In the genomic region with DNA sequence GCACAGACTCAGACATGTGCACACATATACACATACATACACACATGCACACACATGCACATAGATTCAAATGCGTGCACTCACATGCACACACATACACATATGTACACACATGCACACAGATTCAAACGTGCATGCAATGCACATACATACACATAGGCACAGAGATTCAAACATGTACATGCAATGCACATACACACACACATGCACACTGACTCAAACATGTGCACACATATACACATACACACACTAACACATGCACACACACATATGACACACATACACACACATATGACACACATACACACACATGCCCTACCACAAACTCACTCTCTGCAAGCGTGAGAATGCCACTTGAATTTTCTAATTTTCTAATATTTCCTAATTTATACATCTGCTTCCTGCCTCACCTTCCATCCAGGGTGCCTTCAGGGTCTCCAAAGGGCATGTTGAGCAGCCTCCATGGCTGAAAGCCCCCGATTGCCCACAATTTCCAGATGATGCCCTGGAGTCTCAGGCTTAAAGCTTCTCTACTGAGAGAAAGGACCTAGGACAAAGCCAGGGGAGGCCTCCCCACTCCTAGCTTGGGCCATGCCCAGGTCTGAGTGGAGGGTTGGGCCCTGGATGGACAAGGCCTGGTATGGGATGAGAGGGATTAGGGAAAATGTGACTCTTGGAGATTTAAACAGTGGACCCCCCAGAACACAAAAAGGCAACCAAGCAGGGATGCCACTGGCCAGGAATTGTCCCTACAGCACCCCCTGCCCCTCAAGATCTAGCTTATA, we compare ENCODE assay signal across 2 cellular contexts.
TF ChIP-seq lines count a peak whose summit lies in the region.

No MANE protein-coding gene starts in this region.

TF ChIP-seq in GM12878, 131 proteins besides CTCF, POLR2A, EP300 and RAD21:
- TF ChIP-seq, protein P1, sequence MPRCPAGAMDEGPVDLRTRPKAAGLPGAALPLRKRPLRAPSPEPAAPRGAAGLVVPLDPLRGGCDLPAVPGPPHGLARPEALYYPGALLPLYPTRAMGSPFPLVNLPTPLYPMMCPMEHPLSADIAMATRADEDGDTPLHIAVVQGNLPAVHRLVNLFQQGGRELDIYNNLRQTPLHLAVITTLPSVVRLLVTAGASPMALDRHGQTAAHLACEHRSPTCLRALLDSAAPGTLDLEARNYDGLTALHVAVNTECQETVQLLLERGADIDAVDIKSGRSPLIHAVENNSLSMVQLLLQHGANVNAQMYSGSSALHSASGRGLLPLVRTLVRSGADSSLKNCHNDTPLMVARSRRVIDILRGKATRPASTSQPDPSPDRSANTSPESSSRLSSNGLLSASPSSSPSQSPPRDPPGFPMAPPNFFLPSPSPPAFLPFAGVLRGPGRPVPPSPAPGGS (IDR thresholded peaks at IDR 0.05; ENCODE audit: borderline replicate concordance, insufficient read depth, low read depth, low read length, poor library complexity, severe bottlenecking): peak; percentile 77
- TF ChIP-seq NFXL1 (IDR thresholded peaks at IDR 0.05; ENCODE audit: borderline replicate concordance) (no peak), BCLAF1 (IDR thresholded peaks at IDR 0.05) (no peak), POLR2AphosphoS5 (IDR thresholded peaks at IDR 0.05; ENCODE audit: low read length) (no peak), JUNB (IDR thresholded peaks at IDR 0.05) (no peak)
TF ChIP-seq in GM12878: peak in this region for 1.

TF ChIP-seq in H1, 55 proteins besides CTCF, POLR2A, EP300 and RAD21:
- TF ChIP-seq CHD2 (IDR thresholded peaks at IDR 0.05; ENCODE audit: low read length) (no peak), CHD1 (IDR thresholded peaks at IDR 0.05; ENCODE audit: low read depth, low read length) (no peak), USF2 (IDR thresholded peaks at IDR 0.05; ENCODE audit: low read length) (no peak), SP2 (IDR thresholded peaks at IDR 0.05; ENCODE audit: low read length) (no peak), POU5F1 (IDR thresholded peaks at IDR 0.05; ENCODE audit: low read depth, low read length) (no peak), ZNF274 (IDR thresholded peaks at IDR 0.05; ENCODE audit: borderline replicate concordance, extremely low read depth, low read length) (no peak), PHF8 (conservative IDR thresholded peaks at IDR 0.05; ENCODE audit: low read depth, low read length) (no peak), BRCA1 (IDR thresholded peaks at IDR 0.05; ENCODE audit: low read depth, low read length) (no peak), ATF2 (IDR thresholded peaks at IDR 0.05; ENCODE audit: low read length) (no peak)
- TF ChIP-seq, protein P2, sequence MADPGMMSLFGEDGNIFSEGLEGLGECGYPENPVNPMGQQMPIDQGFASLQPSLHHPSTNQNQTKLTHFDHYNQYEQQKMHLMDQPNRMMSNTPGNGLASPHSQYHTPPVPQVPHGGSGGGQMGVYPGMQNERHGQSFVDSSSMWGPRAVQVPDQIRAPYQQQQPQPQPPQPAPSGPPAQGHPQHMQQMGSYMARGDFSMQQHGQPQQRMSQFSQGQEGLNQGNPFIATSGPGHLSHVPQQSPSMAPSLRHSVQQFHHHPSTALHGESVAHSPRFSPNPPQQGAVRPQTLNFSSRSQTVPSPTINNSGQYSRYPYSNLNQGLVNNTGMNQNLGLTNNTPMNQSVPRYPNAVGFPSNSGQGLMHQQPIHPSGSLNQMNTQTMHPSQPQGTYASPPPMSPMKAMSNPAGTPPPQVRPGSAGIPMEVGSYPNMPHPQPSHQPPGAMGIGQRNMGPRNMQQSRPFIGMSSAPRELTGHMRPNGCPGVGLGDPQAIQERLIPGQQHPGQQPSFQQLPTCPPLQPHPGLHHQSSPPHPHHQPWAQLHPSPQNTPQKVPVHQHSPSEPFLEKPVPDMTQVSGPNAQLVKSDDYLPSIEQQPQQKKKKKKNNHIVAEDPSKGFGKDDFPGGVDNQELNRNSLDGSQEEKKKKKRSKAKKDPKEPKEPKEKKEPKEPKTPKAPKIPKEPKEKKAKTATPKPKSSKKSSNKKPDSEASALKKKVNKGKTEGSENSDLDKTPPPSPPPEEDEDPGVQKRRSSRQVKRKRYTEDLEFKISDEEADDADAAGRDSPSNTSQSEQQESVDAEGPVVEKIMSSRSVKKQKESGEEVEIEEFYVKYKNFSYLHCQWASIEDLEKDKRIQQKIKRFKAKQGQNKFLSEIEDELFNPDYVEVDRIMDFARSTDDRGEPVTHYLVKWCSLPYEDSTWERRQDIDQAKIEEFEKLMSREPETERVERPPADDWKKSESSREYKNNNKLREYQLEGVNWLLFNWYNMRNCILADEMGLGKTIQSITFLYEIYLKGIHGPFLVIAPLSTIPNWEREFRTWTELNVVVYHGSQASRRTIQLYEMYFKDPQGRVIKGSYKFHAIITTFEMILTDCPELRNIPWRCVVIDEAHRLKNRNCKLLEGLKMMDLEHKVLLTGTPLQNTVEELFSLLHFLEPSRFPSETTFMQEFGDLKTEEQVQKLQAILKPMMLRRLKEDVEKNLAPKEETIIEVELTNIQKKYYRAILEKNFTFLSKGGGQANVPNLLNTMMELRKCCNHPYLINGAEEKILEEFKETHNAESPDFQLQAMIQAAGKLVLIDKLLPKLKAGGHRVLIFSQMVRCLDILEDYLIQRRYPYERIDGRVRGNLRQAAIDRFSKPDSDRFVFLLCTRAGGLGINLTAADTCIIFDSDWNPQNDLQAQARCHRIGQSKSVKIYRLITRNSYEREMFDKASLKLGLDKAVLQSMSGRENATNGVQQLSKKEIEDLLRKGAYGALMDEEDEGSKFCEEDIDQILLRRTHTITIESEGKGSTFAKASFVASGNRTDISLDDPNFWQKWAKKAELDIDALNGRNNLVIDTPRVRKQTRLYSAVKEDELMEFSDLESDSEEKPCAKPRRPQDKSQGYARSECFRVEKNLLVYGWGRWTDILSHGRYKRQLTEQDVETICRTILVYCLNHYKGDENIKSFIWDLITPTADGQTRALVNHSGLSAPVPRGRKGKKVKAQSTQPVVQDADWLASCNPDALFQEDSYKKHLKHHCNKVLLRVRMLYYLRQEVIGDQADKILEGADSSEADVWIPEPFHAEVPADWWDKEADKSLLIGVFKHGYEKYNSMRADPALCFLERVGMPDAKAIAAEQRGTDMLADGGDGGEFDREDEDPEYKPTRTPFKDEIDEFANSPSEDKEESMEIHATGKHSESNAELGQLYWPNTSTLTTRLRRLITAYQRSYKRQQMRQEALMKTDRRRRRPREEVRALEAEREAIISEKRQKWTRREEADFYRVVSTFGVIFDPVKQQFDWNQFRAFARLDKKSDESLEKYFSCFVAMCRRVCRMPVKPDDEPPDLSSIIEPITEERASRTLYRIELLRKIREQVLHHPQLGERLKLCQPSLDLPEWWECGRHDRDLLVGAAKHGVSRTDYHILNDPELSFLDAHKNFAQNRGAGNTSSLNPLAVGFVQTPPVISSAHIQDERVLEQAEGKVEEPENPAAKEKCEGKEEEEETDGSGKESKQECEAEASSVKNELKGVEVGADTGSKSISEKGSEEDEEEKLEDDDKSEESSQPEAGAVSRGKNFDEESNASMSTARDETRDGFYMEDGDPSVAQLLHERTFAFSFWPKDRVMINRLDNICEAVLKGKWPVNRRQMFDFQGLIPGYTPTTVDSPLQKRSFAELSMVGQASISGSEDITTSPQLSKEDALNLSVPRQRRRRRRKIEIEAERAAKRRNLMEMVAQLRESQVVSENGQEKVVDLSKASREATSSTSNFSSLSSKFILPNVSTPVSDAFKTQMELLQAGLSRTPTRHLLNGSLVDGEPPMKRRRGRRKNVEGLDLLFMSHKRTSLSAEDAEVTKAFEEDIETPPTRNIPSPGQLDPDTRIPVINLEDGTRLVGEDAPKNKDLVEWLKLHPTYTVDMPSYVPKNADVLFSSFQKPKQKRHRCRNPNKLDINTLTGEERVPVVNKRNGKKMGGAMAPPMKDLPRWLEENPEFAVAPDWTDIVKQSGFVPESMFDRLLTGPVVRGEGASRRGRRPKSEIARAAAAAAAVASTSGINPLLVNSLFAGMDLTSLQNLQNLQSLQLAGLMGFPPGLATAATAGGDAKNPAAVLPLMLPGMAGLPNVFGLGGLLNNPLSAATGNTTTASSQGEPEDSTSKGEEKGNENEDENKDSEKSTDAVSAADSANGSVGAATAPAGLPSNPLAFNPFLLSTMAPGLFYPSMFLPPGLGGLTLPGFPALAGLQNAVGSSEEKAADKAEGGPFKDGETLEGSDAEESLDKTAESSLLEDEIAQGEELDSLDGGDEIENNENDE (IDR thresholded peaks at IDR 0.05; ENCODE audit: insufficient replicate concordance, low read length): no peak
